9 cellular contexts compared by ENCODE assay signal in genomic region chr16:683396-684066, GRCh38.
DNase-seq lines count a peak whose midpoint lies in the region; ATAC-seq and TF ChIP-seq lines count a peak whose summit lies in the region.
"Had no signal": no experiment of that assay in that cellular context is flagged by ENCODE, and none has a peak within 500 bp of the region (broad histone marks: within the 10 kb centered on the region; RNA-seq: fewer than 3 reads in every experiment).

No MANE protein-coding gene starts in this region.

- TF ChIP-seq CTCF in DND-41 (IDR thresholded peaks at IDR 0.05; ENCODE audit: borderline replicate concordance, extremely low read depth, low read length, poor library complexity, severe bottlenecking) (no peak), MM.1S (IDR thresholded peaks at IDR 0.05; ENCODE audit: low read length) (no peak), neutrophil (IDR thresholded peaks at IDR 0.05) (no peak)

- no peaks in the 10 kb centered on the region for H3K9me2 ChIP-seq in MM.1S (replicated peaks; ENCODE audit: insufficient read depth, low read length)

- peaks cover 51% of the 10 kb centered on the region for H4K20me1 ChIP-seq in DND-41 (ENCODE audit: insufficient read depth, low read length)
- no peaks in the 10 kb centered on the region for H4K20me1 ChIP-seq in MM.1S (ENCODE audit: insufficient read depth, low read length)

- peak overlapping the region; percentile 61 to 98; a peak in 3 of 4 replicates for H3K4me3 ChIP-seq in DND-41 (ENCODE audit: low read depth in 1 of 2, low read length in 2 of 2)
- H3K4me3 ChIP-seq in MM.1S (ENCODE audit: low read length) = peak overlapping the region; percentile 61
- H3K4me3 ChIP-seq in effector memory CD4-positive, alpha-beta T cell (ENCODE audit: insufficient read depth, low read depth, low read length, poor library complexity, severe bottlenecking) = peak overlapping the region; percentile 52
- H3K4me3 ChIP-seq in neutrophil (ENCODE audit: low read depth in 1 of 2, low read length in 1 of 2) = peak overlapping the region; percentile 81 to 82

- H3F3A ChIP-seq in MM.1S (ENCODE audit: insufficient read depth, low read length) = 0 out of 2 replicates have a peak, but pooled peaks cover 4% of the 10 kb centered on the region

- H3K27ac ChIP-seq in DND-41 (ENCODE audit: low read length) (peak overlapping the region; percentile 77), MM.1S (ENCODE audit: low read length) (no peak overlapping the region), neutrophil (peak overlapping the region; percentile 88)
- H3K27ac ChIP-seq in effector memory CD4-positive, alpha-beta T cell (ENCODE audit: insufficient read depth, low read length, poor library complexity, severe bottlenecking) = peak overlapping the region; percentile 75
- H3K27ac ChIP-seq: KMS-11 had no signal

- H3K36me3 ChIP-seq in DND-41 (ENCODE audit: insufficient read depth, low read length) (peaks cover 69% of the 10 kb centered on the region), MM.1S (replicated peaks; ENCODE audit: insufficient read depth, low read length) (no peaks in the 10 kb centered on the region), neutrophil (peaks cover 20% of the 10 kb centered on the region)
- peaks cover 20% of the 10 kb centered on the region for H3K36me3 ChIP-seq in effector memory CD4-positive, alpha-beta T cell (ENCODE audit: control insufficient read depth, insufficient read depth, low read length)

- no peak for ATAC-seq in DND-41 (ENCODE audit: insufficient read depth, low read depth)
- no peak for ATAC-seq in HG03378 (IDR thresholded peaks at IDR 0.05; ENCODE audit: unreplicated experiment)

- peak overlapping the region; percentile 99 for H3K4me2 ChIP-seq in DND-41 (ENCODE audit: insufficient read depth, low read length)
- H3K4me2 ChIP-seq in MM.1S (ENCODE audit: low read depth, low read length) = peak overlapping the region; percentile 70
- H3K4me2 ChIP-seq: KMS-11 had no signal

- no peak for DNase-seq in DND-41
- DNase-seq in MM.1S = no peak
- no peak for DNase-seq in effector memory CD4-positive, alpha-beta T cell
- DNase-seq in NCI-H524 treated with DMSO at 0.1 percent for 48 hours (lab: John Stamatoyannopoulos, UW) = no peak
- DNase-seq in activated CD8-positive, alpha-beta memory T cell treated with anti-CD3 and anti-CD28 coated beads for 24 hours = no peak
- DNase-seq in cerebellar cortex (ENCODE audit: low spot score) = no peak

- H2AFZ ChIP-seq in DND-41 (ENCODE audit: low read depth, low read length) (peak overlapping the region; percentile 70), MM.1S (ENCODE audit: low read length) (no peak overlapping the region)

- H3K27me3 ChIP-seq in DND-41 (ENCODE audit: insufficient read depth, low read length, poor library complexity) = no peaks in the 10 kb centered on the region
- no peaks in the 10 kb centered on the region for H3K27me3 ChIP-seq in MM.1S (replicated peaks; ENCODE audit: insufficient read depth, low read length)
- no peaks in the 10 kb centered on the region for H3K27me3 ChIP-seq in effector memory CD4-positive, alpha-beta T cell (replicated peaks; ENCODE audit: control insufficient read depth, insufficient read depth, low read length, poor library complexity, severe bottlenecking)
- no peaks in the 10 kb centered on the region for H3K27me3 ChIP-seq in neutrophil

- H3K9ac ChIP-seq in DND-41 (ENCODE audit: low read depth, low read length) = peak overlapping the region; percentile 85
- peak overlapping the region; percentile 32; the same call in 1 of the 2 replicates for H3K9ac ChIP-seq in MM.1S (ENCODE audit: low read length)
- H3K9ac ChIP-seq: KMS-11 had no signal

- H3K79me2 ChIP-seq in DND-41 (ENCODE audit: insufficient read depth, low read length) (peaks cover 42% of the 10 kb centered on the region), MM.1S (ENCODE audit: low read length) (peaks cover 34% of the 10 kb centered on the region)

- H3K4me1 ChIP-seq in DND-41 (ENCODE audit: insufficient read depth, low read length) = peaks cover 77% of the 10 kb centered on the region
- H3K4me1 ChIP-seq in MM.1S (ENCODE audit: low read length) = peaks cover 8% of the 10 kb centered on the region; the same call in 1 of the 2 replicates
- peaks cover 42% of the 10 kb centered on the region for H3K4me1 ChIP-seq in effector memory CD4-positive, alpha-beta T cell (ENCODE audit: control insufficient read depth, insufficient read depth, low read length, poor library complexity, severe bottlenecking)
- peaks cover 33 to 53% of the 10 kb centered on the region in 2 experiments for H3K4me1 ChIP-seq in neutrophil (ENCODE audit: control insufficient read depth in 1 of 2, insufficient read depth in 1 of 2, low read depth in 1 of 2, low read length in 1 of 2)

- H3K9me3 ChIP-seq in DND-41 (ENCODE audit: insufficient read depth, low read length, severe bottlenecking) (no peaks in the 10 kb centered on the region), MM.1S (replicated peaks; ENCODE audit: insufficient read depth, low read length) (no peaks in the 10 kb centered on the region), neutrophil (no peaks in the 10 kb centered on the region)
- H3K9me3 ChIP-seq in effector memory CD4-positive, alpha-beta T cell (ENCODE audit: control insufficient read depth, low read length) = no peaks in the 10 kb centered on the region
